In the genomic region with DNA sequence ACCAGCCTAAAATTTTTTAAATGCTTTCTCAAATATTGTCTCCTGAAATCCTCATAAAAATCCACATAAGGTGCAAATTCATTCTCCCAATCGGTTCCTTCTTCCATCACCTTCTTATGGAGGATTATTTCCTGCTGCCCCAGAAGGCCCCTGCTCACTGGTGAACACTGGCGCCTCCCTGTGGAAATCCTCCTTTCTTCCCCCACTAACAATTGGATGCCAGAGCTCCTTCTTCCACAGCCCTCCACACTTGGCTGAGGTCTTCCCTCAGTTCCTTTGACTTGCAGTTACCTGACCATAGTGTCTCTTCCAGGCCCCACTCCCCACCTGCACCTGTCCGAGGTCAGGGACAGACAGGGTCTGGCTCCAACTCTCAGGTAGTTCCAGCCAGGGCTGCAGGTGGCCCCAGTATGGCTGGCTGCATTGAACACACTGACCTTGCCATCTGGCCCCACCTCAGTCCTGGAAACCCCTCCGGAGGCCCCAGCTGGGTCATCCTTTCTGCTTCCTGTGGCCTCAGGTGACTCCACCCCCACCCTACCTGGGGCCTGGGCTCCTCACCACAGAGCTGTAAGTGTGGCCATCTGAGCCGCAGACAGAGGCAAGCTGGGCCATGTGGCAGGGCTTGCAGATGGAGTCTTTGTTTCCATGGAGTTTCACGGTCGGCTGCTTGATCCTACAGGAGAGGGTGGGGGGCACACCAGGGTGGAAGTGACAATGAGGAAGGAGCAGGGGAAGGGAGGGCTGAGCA, we compare ENCODE assay signal across 1 cellular context.
TF ChIP-seq lines count a peak whose summit lies in the region.

No MANE protein-coding gene starts in this region.

TF ChIP-seq in HepG2, 621 proteins besides CTCF, POLR2A, EP300 and RAD21 (continued from another document and continues in another):
- TF ChIP-seq ZNF709 (CRISPR knock-in tag; IDR thresholded peaks at IDR 0.05) (no peak), HOXA9 (CRISPR knock-in tag; IDR thresholded peaks at IDR 0.05; ENCODE audit: borderline replicate concordance) (no peak), FOXA3 (CRISPR knock-in tag; IDR thresholded peaks at IDR 0.05) (no peak), ZNF30 (CRISPR knock-in tag; IDR thresholded peaks at IDR 0.05) (no peak), PRPF4 (IDR thresholded peaks at IDR 0.05; ENCODE audit: low read depth, low read length, poor library complexity, severe bottlenecking) (no peak), ZNF431 (CRISPR knock-in tag; IDR thresholded peaks at IDR 0.05; ENCODE audit: borderline replicate concordance, low read depth) (no peak), ZNF331 (CRISPR knock-in tag; IDR thresholded peaks at IDR 0.05) (no peak), ZNF556 (CRISPR knock-in tag; IDR thresholded peaks at IDR 0.05; ENCODE audit: borderline replicate concordance) (no peak), ZNF256 (CRISPR knock-in tag; conservative IDR thresholded peaks at IDR 0.05) (no peak), ETV6 (CRISPR knock-in tag; conservative IDR thresholded peaks at IDR 0.05) (no peak), IKZF1 (IDR thresholded peaks at IDR 0.05) (no peak), ZNF124 (CRISPR knock-in tag; IDR thresholded peaks at IDR 0.05) (no peak), ZNF383 (CRISPR knock-in tag; IDR thresholded peaks at IDR 0.05; ENCODE audit: borderline replicate concordance) (no peak), ZBTB14 (CRISPR knock-in tag; IDR thresholded peaks at IDR 0.05) (no peak), ATAD3A (CRISPR knock-in tag; IDR thresholded peaks at IDR 0.05) (no peak), RARA (CRISPR knock-in tag; IDR thresholded peaks at IDR 0.05) (peak; percentile 46; the same call in 1 of the 2 replicates), ZNF841 (CRISPR knock-in tag; IDR thresholded peaks at IDR 0.05; ENCODE audit: borderline replicate concordance) (no peak), CERS6 (CRISPR knock-in tag; IDR thresholded peaks at IDR 0.05) (no peak), ZNF24 (IDR thresholded peaks at IDR 0.05) (no peak), ZNF382 (CRISPR knock-in tag; IDR thresholded peaks at IDR 0.05; ENCODE audit: borderline replicate concordance) (no peak), ZNF83 (CRISPR knock-in tag; IDR thresholded peaks at IDR 0.05; ENCODE audit: borderline replicate concordance) (0 out of 2 replicates have a peak, but pooled peaks have one; percentile 29), ZFP36 (IDR thresholded peaks at IDR 0.05; ENCODE audit: borderline replicate concordance, low read depth, low read length, partially characterized antibody) (no peak), ZC3H4 (CRISPR knock-in tag; IDR thresholded peaks at IDR 0.05; ENCODE audit: borderline replicate concordance) (no peak), AHR (CRISPR knock-in tag; IDR thresholded peaks at IDR 0.05) (no peak), ZNF770 (CRISPR knock-in tag; IDR thresholded peaks at IDR 0.05) (no peak), ZNF646 (CRISPR knock-in tag; IDR thresholded peaks at IDR 0.05) (no peak), U2AF2 (IDR thresholded peaks at IDR 0.05; ENCODE audit: low read depth, low read length) (no peak), ZFP41 (CRISPR knock-in tag; IDR thresholded peaks at IDR 0.05; ENCODE audit: borderline replicate concordance) (no peak), SP5 (CRISPR knock-in tag; IDR thresholded peaks at IDR 0.05; ENCODE audit: borderline replicate concordance, low read depth) (no peak), SMC3 (IDR thresholded peaks at IDR 0.05; ENCODE audit: low read length) (peak; percentile 49; the same call in 1 of the 2 replicates), ZNF598 (CRISPR knock-in tag; IDR thresholded peaks at IDR 0.05; ENCODE audit: borderline replicate concordance) (no peak), RBM39 (IDR thresholded peaks at IDR 0.05; ENCODE audit: low read depth, low read length, poor library complexity, severe bottlenecking) (no peak), DPF2 (CRISPR knock-in tag; IDR thresholded peaks at IDR 0.05; ENCODE audit: borderline replicate concordance, low read depth) (no peak), TAF15 (IDR thresholded peaks at IDR 0.05; ENCODE audit: low read depth, low read length, poor library complexity, severe bottlenecking) (no peak)
- TF ChIP-seq, protein P1, sequence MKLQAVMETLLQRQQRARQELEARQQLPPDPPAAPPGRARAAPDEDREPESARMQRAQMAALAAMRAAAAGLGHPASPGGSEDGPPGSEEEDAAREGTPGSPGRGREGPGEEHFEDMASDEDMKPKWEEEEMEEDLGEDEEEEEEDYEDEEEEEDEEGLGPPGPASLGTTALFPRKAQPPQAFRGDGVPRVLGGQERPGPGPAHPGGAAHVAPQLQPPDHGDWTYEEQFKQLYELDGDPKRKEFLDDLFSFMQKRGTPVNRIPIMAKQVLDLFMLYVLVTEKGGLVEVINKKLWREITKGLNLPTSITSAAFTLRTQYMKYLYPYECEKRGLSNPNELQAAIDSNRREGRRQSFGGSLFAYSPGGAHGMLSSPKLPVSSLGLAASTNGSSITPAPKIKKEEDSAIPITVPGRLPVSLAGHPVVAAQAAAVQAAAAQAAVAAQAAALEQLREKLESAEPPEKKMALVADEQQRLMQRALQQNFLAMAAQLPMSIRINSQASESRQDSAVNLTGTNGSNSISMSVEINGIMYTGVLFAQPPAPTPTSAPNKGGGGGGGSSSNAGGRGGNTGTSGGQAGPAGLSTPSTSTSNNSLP (IDR thresholded peaks at IDR 0.05; ENCODE audit: low read depth, low read length), result no peak
- TF ChIP-seq, protein P2, sequence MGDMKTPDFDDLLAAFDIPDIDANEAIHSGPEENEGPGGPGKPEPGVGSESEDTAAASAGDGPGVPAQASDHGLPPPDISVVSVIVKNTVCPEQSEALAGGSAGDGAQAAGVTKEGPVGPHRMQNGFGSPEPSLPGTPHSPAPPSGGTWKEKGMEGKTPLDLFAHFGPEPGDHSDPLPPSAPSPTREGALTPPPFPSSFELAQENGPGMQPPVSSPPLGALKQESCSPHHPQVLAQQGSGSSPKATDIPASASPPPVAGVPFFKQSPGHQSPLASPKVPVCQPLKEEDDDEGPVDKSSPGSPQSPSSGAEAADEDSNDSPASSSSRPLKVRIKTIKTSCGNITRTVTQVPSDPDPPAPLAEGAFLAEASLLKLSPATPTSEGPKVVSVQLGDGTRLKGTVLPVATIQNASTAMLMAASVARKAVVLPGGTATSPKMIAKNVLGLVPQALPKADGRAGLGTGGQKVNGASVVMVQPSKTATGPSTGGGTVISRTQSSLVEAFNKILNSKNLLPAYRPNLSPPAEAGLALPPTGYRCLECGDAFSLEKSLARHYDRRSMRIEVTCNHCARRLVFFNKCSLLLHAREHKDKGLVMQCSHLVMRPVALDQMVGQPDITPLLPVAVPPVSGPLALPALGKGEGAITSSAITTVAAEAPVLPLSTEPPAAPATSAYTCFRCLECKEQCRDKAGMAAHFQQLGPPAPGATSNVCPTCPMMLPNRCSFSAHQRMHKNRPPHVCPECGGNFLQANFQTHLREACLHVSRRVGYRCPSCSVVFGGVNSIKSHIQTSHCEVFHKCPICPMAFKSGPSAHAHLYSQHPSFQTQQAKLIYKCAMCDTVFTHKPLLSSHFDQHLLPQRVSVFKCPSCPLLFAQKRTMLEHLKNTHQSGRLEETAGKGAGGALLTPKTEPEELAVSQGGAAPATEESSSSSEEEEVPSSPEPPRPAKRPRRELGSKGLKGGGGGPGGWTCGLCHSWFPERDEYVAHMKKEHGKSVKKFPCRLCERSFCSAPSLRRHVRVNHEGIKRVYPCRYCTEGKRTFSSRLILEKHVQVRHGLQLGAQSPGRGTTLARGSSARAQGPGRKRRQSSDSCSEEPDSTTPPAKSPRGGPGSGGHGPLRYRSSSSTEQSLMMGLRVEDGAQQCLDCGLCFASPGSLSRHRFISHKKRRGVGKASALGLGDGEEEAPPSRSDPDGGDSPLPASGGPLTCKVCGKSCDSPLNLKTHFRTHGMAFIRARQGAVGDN (CRISPR knock-in tag; IDR thresholded peaks at IDR 0.05), result peak; percentile 64
- TF ChIP-seq, protein P3, sequence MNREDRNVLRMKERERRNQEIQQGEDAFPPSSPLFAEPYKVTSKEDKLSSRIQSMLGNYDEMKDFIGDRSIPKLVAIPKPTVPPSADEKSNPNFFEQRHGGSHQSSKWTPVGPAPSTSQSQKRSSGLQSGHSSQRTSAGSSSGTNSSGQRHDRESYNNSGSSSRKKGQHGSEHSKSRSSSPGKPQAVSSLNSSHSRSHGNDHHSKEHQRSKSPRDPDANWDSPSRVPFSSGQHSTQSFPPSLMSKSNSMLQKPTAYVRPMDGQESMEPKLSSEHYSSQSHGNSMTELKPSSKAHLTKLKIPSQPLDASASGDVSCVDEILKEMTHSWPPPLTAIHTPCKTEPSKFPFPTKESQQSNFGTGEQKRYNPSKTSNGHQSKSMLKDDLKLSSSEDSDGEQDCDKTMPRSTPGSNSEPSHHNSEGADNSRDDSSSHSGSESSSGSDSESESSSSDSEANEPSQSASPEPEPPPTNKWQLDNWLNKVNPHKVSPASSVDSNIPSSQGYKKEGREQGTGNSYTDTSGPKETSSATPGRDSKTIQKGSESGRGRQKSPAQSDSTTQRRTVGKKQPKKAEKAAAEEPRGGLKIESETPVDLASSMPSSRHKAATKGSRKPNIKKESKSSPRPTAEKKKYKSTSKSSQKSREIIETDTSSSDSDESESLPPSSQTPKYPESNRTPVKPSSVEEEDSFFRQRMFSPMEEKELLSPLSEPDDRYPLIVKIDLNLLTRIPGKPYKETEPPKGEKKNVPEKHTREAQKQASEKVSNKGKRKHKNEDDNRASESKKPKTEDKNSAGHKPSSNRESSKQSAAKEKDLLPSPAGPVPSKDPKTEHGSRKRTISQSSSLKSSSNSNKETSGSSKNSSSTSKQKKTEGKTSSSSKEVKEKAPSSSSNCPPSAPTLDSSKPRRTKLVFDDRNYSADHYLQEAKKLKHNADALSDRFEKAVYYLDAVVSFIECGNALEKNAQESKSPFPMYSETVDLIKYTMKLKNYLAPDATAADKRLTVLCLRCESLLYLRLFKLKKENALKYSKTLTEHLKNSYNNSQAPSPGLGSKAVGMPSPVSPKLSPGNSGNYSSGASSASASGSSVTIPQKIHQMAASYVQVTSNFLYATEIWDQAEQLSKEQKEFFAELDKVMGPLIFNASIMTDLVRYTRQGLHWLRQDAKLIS (CRISPR knock-in tag; IDR thresholded peaks at IDR 0.05), result no peak
